Comparison of ENCODE assay signal across 1 cellular context in the genomic region with DNA sequence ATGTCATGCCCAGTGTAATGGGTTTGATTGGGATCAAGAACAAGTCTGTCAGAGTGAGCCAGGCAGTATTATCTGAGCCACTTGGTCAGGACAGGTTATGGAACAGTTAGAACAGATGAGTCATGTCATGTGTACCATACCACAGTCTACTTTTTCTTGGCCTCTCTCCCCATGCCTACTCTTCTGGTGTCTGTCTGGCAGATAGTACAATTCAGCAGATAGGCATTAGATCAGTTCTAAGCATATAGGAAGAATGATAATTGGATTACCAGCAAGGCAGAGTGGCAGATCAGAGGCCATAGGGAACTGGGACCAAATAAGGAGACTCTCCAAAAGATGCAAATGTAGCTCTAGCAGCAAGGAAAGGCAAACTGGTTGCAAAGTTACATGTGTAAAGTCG.
TF ChIP-seq lines count a peak whose summit lies in the region.

No MANE protein-coding gene starts in this region.

TF ChIP-seq in K562, 482 proteins besides CTCF, POLR2A, EP300 and RAD21 (continued from another document and continues in another):
- TF ChIP-seq, protein P1, sequence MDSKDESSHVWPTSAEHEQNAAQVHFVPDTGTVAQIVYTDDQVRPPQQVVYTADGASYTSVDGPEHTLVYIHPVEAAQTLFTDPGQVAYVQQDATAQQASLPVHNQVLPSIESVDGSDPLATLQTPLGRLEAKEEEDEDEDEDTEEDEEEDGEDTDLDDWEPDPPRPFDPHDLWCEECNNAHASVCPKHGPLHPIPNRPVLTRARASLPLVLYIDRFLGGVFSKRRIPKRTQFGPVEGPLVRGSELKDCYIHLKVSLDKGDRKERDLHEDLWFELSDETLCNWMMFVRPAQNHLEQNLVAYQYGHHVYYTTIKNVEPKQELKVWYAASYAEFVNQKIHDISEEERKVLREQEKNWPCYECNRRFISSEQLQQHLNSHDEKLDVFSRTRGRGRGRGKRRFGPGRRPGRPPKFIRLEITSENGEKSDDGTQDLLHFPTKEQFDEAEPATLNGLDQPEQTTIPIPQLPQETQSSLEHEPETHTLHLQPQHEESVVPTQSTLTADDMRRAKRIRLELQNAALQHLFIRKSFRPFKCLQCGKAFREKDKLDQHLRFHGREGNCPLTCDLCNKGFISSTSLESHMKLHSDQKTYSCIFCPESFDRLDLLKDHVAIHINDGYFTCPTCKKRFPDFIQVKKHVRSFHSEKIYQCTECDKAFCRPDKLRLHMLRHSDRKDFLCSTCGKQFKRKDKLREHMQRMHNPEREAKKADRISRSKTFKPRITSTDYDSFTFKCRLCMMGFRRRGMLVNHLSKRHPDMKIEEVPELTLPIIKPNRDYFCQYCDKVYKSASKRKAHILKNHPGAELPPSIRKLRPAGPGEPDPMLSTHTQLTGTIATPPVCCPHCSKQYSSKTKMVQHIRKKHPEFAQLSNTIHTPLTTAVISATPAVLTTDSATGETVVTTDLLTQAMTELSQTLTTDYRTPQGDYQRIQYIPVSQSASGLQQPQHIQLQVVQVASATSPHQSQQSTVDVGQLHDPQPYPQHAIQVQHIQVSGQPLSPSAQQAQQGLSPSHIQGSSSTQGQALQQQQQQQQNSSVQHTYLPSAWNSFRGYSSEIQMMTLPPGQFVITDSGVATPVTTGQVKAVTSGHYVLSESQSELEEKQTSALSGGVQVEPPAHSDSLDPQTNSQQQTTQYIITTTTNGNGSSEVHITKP (IDR thresholded peaks at IDR 0.05; ENCODE audit: partially characterized antibody) = no peak
- TF ChIP-seq IRF2 (CRISPR knock-in tag; IDR thresholded peaks at IDR 0.05) = no peak
- no peak for TF ChIP-seq E2F3 (CRISPR knock-in tag; IDR thresholded peaks at IDR 0.05)
- TF ChIP-seq, protein P2, sequence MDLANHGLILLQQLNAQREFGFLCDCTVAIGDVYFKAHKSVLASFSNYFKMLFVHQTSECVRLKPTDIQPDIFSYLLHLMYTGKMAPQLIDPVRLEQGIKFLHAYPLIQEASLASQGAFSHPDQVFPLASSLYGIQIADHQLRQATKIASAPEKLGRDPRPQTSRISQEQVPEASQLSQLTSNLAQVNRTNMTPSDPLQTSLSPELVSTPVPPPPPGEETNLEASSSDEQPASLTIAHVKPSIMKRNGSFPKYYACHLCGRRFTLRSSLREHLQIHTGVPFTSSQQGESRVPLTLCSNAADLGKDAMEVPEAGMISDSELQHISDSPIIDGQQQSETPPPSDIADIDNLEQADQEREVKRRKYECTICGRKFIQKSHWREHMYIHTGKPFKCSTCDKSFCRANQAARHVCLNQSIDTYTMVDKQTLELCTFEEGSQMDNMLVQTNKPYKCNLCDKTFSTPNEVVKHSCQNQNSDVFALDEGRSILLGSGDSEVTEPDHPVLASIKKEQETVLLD (IDR thresholded peaks at IDR 0.05) = no peak
- TF ChIP-seq, protein P3, sequence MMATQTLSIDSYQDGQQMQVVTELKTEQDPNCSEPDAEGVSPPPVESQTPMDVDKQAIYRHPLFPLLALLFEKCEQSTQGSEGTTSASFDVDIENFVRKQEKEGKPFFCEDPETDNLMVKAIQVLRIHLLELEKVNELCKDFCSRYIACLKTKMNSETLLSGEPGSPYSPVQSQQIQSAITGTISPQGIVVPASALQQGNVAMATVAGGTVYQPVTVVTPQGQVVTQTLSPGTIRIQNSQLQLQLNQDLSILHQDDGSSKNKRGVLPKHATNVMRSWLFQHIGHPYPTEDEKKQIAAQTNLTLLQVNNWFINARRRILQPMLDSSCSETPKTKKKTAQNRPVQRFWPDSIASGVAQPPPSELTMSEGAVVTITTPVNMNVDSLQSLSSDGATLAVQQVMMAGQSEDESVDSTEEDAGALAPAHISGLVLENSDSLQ (IDR thresholded peaks at IDR 0.05) = 0 out of 2 replicates have a peak, but pooled peaks have one; percentile 6
- no peak for TF ChIP-seq TCF7L2 (IDR thresholded peaks at IDR 0.05; ENCODE audit: low read depth, low read length)
- no peak for TF ChIP-seq POLR2G (IDR thresholded peaks at IDR 0.05; ENCODE audit: low read depth, low read length)
- TF ChIP-seq NFE2 (IDR thresholded peaks at IDR 0.05; ENCODE audit: low read depth) = peak; percentile 54
- TF ChIP-seq ASH1L (IDR thresholded peaks at IDR 0.05; ENCODE audit: borderline replicate concordance, low read depth, partially characterized antibody) = no peak
- no peak for TF ChIP-seq NFXL1 (CRISPR knock-in tag; IDR thresholded peaks at IDR 0.05)
- TF ChIP-seq, protein P4, sequence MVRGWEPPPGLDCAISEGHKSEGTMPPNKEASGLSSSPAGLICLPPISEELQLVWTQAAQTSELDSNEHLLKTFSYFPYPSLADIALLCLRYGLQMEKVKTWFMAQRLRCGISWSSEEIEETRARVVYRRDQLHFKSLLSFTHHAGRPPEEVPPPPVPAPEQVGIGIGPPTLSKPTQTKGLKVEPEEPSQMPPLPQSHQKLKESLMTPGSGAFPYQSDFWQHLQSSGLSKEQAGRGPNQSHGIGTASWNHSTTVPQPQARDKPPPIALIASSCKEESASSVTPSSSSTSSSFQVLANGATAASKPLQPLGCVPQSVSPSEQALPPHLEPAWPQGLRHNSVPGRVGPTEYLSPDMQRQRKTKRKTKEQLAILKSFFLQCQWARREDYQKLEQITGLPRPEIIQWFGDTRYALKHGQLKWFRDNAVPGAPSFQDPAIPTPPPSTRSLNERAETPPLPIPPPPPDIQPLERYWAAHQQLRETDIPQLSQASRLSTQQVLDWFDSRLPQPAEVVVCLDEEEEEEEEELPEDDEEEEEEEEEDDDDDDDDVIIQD (CRISPR knock-in tag; IDR thresholded peaks at IDR 0.05) = no peak
- no peak for TF ChIP-seq STAT5B (CRISPR knock-in tag; IDR thresholded peaks at IDR 0.05)
- no peak for TF ChIP-seq ZNF124 (CRISPR knock-in tag; IDR thresholded peaks at IDR 0.05)
- no peak for TF ChIP-seq HIVEP1 (CRISPR knock-in tag; IDR thresholded peaks at IDR 0.05)
- TF ChIP-seq CHD2 (IDR thresholded peaks at IDR 0.05; ENCODE audit: low read depth, low read length) = no peak
- no peak for TF ChIP-seq TBL1XR1 (IDR thresholded peaks at IDR 0.05; ENCODE audit: low read length in 2 of 2)
- TF ChIP-seq, protein P5, sequence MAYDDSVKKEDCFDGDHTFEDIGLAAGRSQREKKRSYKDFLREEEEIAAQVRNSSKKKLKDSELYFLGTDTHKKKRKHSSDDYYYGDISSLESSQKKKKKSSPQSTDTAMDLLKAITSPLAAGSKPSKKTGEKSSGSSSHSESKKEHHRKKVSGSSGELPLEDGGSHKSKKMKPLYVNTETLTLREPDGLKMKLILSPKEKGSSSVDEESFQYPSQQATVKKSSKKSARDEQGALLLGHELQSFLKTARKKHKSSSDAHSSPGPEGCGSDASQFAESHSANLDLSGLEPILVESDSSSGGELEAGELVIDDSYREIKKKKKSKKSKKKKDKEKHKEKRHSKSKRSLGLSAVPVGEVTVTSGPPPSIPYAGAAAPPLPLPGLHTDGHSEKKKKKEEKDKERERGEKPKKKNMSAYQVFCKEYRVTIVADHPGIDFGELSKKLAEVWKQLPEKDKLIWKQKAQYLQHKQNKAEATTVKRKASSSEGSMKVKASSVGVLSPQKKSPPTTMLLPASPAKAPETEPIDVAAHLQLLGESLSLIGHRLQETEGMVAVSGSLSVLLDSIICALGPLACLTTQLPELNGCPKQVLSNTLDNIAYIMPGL (CRISPR knock-in tag; IDR thresholded peaks at IDR 0.05) = no peak
- TF ChIP-seq TFAM (CRISPR knock-in tag; conservative IDR thresholded peaks at IDR 0.05) = no peak
- TF ChIP-seq TCF7 (IDR thresholded peaks at IDR 0.05; ENCODE audit: borderline replicate concordance) = no peak
- TF ChIP-seq ILF3 (IDR thresholded peaks at IDR 0.05; ENCODE audit: borderline replicate concordance) = no peak
- no peak for TF ChIP-seq HEY1 (CRISPR knock-in tag; IDR thresholded peaks at IDR 0.05; ENCODE audit: borderline replicate concordance)
- peak; percentile 80 for TF ChIP-seq FOSL1 (tag; conservative IDR thresholded peaks at IDR 0.05)
- no peak for TF ChIP-seq HDAC1 (IDR thresholded peaks at IDR 0.05)
- TF ChIP-seq ZNF184 (CRISPR knock-in tag; IDR thresholded peaks at IDR 0.05) = no peak
- no peak for TF ChIP-seq JUNB (CRISPR knock-in tag; conservative IDR thresholded peaks at IDR 0.05)
- TF ChIP-seq, protein P6, sequence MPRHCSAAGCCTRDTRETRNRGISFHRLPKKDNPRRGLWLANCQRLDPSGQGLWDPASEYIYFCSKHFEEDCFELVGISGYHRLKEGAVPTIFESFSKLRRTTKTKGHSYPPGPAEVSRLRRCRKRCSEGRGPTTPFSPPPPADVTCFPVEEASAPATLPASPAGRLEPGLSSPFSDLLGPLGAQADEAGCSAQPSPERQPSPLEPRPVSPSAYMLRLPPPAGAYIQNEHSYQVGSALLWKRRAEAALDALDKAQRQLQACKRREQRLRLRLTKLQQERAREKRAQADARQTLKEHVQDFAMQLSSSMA (CRISPR knock-in tag; IDR thresholded peaks at IDR 0.05) = no peak
- no peak for TF ChIP-seq BRD4 (IDR thresholded peaks at IDR 0.05)
- TF ChIP-seq, protein P7, sequence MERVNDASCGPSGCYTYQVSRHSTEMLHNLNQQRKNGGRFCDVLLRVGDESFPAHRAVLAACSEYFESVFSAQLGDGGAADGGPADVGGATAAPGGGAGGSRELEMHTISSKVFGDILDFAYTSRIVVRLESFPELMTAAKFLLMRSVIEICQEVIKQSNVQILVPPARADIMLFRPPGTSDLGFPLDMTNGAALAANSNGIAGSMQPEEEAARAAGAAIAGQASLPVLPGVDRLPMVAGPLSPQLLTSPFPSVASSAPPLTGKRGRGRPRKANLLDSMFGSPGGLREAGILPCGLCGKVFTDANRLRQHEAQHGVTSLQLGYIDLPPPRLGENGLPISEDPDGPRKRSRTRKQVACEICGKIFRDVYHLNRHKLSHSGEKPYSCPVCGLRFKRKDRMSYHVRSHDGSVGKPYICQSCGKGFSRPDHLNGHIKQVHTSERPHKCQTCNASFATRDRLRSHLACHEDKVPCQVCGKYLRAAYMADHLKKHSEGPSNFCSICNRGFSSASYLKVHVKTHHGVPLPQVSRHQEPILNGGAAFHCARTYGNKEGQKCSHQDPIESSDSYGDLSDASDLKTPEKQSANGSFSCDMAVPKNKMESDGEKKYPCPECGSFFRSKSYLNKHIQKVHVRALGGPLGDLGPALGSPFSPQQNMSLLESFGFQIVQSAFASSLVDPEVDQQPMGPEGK (CRISPR knock-in tag; IDR thresholded peaks at IDR 0.05; ENCODE audit: borderline replicate concordance) = no peak
- TF ChIP-seq CBFA2T2 (conservative IDR thresholded peaks at IDR 0.05) = peak; percentile 23; the same call in 1 of the 2 replicates
- TF ChIP-seq CBFA2T3 (IDR thresholded peaks at IDR 0.05) = peak; percentile 64
- TF ChIP-seq, protein P8, sequence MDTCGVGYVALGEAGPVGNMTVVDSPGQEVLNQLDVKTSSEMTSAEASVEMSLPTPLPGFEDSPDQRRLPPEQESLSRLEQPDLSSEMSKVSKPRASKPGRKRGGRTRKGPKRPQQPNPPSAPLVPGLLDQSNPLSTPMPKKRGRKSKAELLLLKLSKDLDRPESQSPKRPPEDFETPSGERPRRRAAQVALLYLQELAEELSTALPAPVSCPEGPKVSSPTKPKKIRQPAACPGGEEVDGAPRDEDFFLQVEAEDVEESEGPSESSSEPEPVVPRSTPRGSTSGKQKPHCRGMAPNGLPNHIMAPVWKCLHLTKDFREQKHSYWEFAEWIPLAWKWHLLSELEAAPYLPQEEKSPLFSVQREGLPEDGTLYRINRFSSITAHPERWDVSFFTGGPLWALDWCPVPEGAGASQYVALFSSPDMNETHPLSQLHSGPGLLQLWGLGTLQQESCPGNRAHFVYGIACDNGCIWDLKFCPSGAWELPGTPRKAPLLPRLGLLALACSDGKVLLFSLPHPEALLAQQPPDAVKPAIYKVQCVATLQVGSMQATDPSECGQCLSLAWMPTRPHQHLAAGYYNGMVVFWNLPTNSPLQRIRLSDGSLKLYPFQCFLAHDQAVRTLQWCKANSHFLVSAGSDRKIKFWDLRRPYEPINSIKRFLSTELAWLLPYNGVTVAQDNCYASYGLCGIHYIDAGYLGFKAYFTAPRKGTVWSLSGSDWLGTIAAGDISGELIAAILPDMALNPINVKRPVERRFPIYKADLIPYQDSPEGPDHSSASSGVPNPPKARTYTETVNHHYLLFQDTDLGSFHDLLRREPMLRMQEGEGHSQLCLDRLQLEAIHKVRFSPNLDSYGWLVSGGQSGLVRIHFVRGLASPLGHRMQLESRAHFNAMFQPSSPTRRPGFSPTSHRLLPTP (IDR thresholded peaks at IDR 0.05; ENCODE audit: borderline replicate concordance, extremely low read depth, insufficient read length) = no peak
- TF ChIP-seq, protein P9, sequence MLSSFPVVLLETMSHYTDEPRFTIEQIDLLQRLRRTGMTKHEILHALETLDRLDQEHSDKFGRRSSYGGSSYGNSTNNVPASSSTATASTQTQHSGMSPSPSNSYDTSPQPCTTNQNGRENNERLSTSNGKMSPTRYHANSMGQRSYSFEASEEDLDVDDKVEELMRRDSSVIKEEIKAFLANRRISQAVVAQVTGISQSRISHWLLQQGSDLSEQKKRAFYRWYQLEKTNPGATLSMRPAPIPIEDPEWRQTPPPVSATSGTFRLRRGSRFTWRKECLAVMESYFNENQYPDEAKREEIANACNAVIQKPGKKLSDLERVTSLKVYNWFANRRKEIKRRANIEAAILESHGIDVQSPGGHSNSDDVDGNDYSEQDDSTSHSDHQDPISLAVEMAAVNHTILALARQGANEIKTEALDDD (IDR thresholded peaks at IDR 0.05) = 0 out of 2 replicates have a peak, but pooled peaks have one; percentile 19
- TF ChIP-seq ZNF316 (IDR thresholded peaks at IDR 0.05) = no peak
- TF ChIP-seq NR2C1 (IDR thresholded peaks at IDR 0.05) = no peak
- TF ChIP-seq NR2C1 (tag; IDR thresholded peaks at IDR 0.05) = no peak
- TF ChIP-seq NCOA2 (IDR thresholded peaks at IDR 0.05; ENCODE audit: partially characterized antibody in 2 of 2) = no peak
- TF ChIP-seq NFIC (IDR thresholded peaks at IDR 0.05) = no peak
- no peak for TF ChIP-seq CREBBP (IDR thresholded peaks at IDR 0.05; ENCODE audit: low read depth, low read length)
- no peak for TF ChIP-seq NUFIP1 (IDR thresholded peaks at IDR 0.05; ENCODE audit: partially characterized antibody)
- TF ChIP-seq HOXB6 (CRISPR knock-in tag; IDR thresholded peaks at IDR 0.05; ENCODE audit: borderline replicate concordance) = no peak
- TF ChIP-seq NONO (IDR thresholded peaks at IDR 0.05; ENCODE audit: low read depth in 2 of 2, low read length in 1 of 2) = no peak
- TF ChIP-seq ZZZ3 (IDR thresholded peaks at IDR 0.05) = no peak
- TF ChIP-seq HMG20B (CRISPR knock-in tag; IDR thresholded peaks at IDR 0.05) = no peak
- TF ChIP-seq EHMT2 (IDR thresholded peaks at IDR 0.05) = 0 out of 2 replicates have a peak, but pooled peaks have one; percentile 57
- TF ChIP-seq MED1 (CRISPR knock-in tag; IDR thresholded peaks at IDR 0.05; ENCODE audit: borderline replicate concordance) = no peak
- TF ChIP-seq FOXJ2 (tag; IDR thresholded peaks at IDR 0.05) = no peak
- TF ChIP-seq KLF6 (CRISPR knock-in tag; IDR thresholded peaks at IDR 0.05; ENCODE audit: borderline replicate concordance) = no peak
- TF ChIP-seq ZSCAN29 (IDR thresholded peaks at IDR 0.05) = no peak
- TF ChIP-seq ZNF583 (CRISPR knock-in tag; IDR thresholded peaks at IDR 0.05) = no peak
- TF ChIP-seq KDM4B (IDR thresholded peaks at IDR 0.05; ENCODE audit: borderline replicate concordance in 2 of 2, low read depth in 1 of 2) = no peak
- TF ChIP-seq RCOR1 (IDR thresholded peaks at IDR 0.05; ENCODE audit: borderline replicate concordance in 1 of 2, low read depth in 2 of 2, low read length in 2 of 2) = no peak
- TF ChIP-seq NCOR1 (IDR thresholded peaks at IDR 0.05) = no peak
- no peak for TF ChIP-seq NR2F6 (CRISPR knock-in tag; IDR thresholded peaks at IDR 0.05)
- TF ChIP-seq ZBTB1 (CRISPR knock-in tag; IDR thresholded peaks at IDR 0.05; ENCODE audit: borderline replicate concordance, low read depth) = no peak
